ENCODE assay signal across 10 cellular contexts in genomic region chrX:153438522-153438921, GRCh38. TPM values are rescaled to one million over a fixed set of nuclear protein-coding genes. Genes with fewer than 3 reads are reported as not detected.
DNase-seq lines count a peak whose midpoint lies in the region; ATAC-seq and TF ChIP-seq lines count a peak whose summit lies in the region.
"Had no signal": no experiment of that assay in that cellular context is flagged by ENCODE, and none has a peak within 500 bp of the region (broad histone marks: within the 10 kb centered on the region; RNA-seq: fewer than 3 reads in every experiment).

No MANE protein-coding gene starts in this region.

- DNase-seq in heart left ventricle (no peak), left ventricle myocardium superior (no peak), NCI-H774 (lab: John Stamatoyannopoulos, UW) (peak; percentile 6), fibroblast of pulmonary artery (ENCODE audit: low read depth) (peak; percentile 53), esophagus squamous epithelium (lab: John Stamatoyannopoulos, UW) (no peak), left colon (no peak)
- DNase-seq: cerebellar nuclear complex had no signal

- WGBS in heart left ventricle, 4 donors, result 23 to 53% (median 33%) methylated on average over 8 of the region's 8 CpGs
- 28 to 70% methylated on average over 8 of the region's 8 CpGs for WGBS in esophagus squamous epithelium, 2 donors

- H3K36me3 ChIP-seq in heart left ventricle (no peaks in the 10 kb centered on the region), esophagus squamous epithelium (no peaks in the 10 kb centered on the region)

- H3K9me3 ChIP-seq in heart left ventricle, result no peaks in the 10 kb centered on the region
- no peaks in the 10 kb centered on the region for H3K9me3 ChIP-seq in esophagus squamous epithelium

- H3K27ac ChIP-seq in heart left ventricle (no peak overlapping the region), esophagus squamous epithelium (no peak overlapping the region)

- H3K27me3 ChIP-seq in heart left ventricle (peaks cover 0 to 20% (median 0%) of the 10 kb centered on the region in 9 donors), esophagus squamous epithelium (peaks cover 0 to 9% (median 0%) of the 10 kb centered on the region in 4 donors)

- no peaks in the 10 kb centered on the region for H3K4me1 ChIP-seq in heart left ventricle
- H3K4me1 ChIP-seq in esophagus squamous epithelium, result peaks cover 0 to 14% (median 0%) of the 10 kb centered on the region in 3 donors

- TF ChIP-seq POLR2A in heart left ventricle (IDR thresholded peaks at IDR 0.05) (no peak), esophagus squamous epithelium (IDR thresholded peaks at IDR 0.05) (no peak)

- intact Hi-C loops in heart left ventricle (cut with DNase I), result loop anchor here in 2 of 10 donors (5.0 to 10.0 kb wide), 2 partner anchors 404 to 406 kb away; no protein-coding TSS in a partner anchor
- intact Hi-C loops in left ventricle myocardium superior (cut with micrococcal nuclease), result no loop called here
- intact Hi-C loops in esophagus squamous epithelium (cut with DNase I), result no loop called here
- intact Hi-C loops in left colon (cut with DNase I, micrococcal nuclease), result no loop called here

- H3K4me3 ChIP-seq in heart left ventricle, result no peak overlapping the region
- no peak overlapping the region for H3K4me3 ChIP-seq in fibroblast of pulmonary artery (replicated peaks; ENCODE audit: low read depth, low read length)
- no peak overlapping the region for H3K4me3 ChIP-seq in esophagus squamous epithelium

- ATAC-seq in heart left ventricle, result peak in 2 of 4 donors; percentile 37 to 53
- no peak for ATAC-seq in left ventricle myocardium superior
- ATAC-seq in GM18909 (IDR thresholded peaks at IDR 0.05; ENCODE audit: poor library complexity, unreplicated experiment), result no peak
- ATAC-seq in GM18870 (IDR thresholded peaks at IDR 0.05; ENCODE audit: unreplicated experiment), result no peak
- ATAC-seq in left colon, result no peak
- ATAC-seq: stimulated activated memory B cell treated with anti-CD40 and anti-IgM and Interleukin-4, amounts not matched to agents 10 μg/mL and 1 μg/mL and 100 μg/mL, for 72 hours had no signal

- TF ChIP-seq CTCF in heart left ventricle (IDR thresholded peaks at IDR 0.05) (peak in 8 of 12 donors; percentile 10 to 46 (median 25)), fibroblast of pulmonary artery (IDR thresholded peaks at IDR 0.05; ENCODE audit: low read length, missing control alignments) (peak; percentile 51), esophagus squamous epithelium (IDR thresholded peaks at IDR 0.05) (no peak)

RNA-seq across cellular contexts. Expression of gene TREX2, which starts 7.3 kb away (rescaled TPM):
- under 1 TPM in 6 of 9 donors, not detected in 3; 0.22 to 0.48 (median 0.29) TPM for total RNA-seq in heart left ventricle
- polyA plus RNA-seq in heart left ventricle, result under 1 TPM; 0.23 to 0.32 TPM
- total RNA-seq in left ventricle myocardium superior, result 0.25 TPM
- total RNA-seq in esophagus squamous epithelium, result 1 to 10 TPM; 1.4 to 6.6 (median 4.3) TPM
- under 1 TPM; 0.42 to 0.73 TPM for total RNA-seq in left colon

RNA-seq across cellular contexts. Expression of gene ZFP92, which starts 27.2 kb away (rescaled TPM):
- total RNA-seq in heart left ventricle (1 to 10 TPM in 2 of 9 donors, under 1 TPM in 7; 0.22 to 1.5 (median 0.64) TPM), left ventricle myocardium superior (0.57 TPM), esophagus squamous epithelium (under 1 TPM; 0.11 to 0.97 (median 0.37) TPM), left colon (under 1 TPM; 0.18 to 0.50 TPM)
- under 1 TPM; 0.23 to 0.47 TPM for polyA plus RNA-seq in heart left ventricle

RNA-seq across cellular contexts. Expression of gene HAUS7, which starts 31.9 kb away (rescaled TPM):
- 10 to 100 TPM; 15.3 to 28.2 (median 19.5) TPM for total RNA-seq in heart left ventricle
- polyA plus RNA-seq in heart left ventricle, result 10 to 100 TPM; 23.9 to 25.8 TPM
- total RNA-seq in left ventricle myocardium superior, result 16.2 TPM
- total RNA-seq in esophagus squamous epithelium, result 10 to 100 TPM in 3 of 4 donors, 1 to 10 TPM in 1; 8.8 to 21.0 (median 12.1) TPM
- 10 to 100 TPM; 13.0 to 19.0 TPM for total RNA-seq in left colon

RNA-seq across cellular contexts. Expression of gene PNMA6E, which starts 37.4 kb away (rescaled TPM):
- total RNA-seq in heart left ventricle (not detected), left ventricle myocardium superior (not detected), esophagus squamous epithelium (not detected), left colon (not detected)
- not detected for polyA plus RNA-seq in heart left ventricle

RNA-seq across cellular contexts. Expression of gene BGN, which starts 56.3 kb away (rescaled TPM):
- total RNA-seq in heart left ventricle, result 100 to 1,000 TPM in 2 of 9 donors, 10 to 100 TPM in 7; 55.7 to 264 (median 76.9) TPM
- 10 to 100 TPM; 57.9 to 86.3 TPM for polyA plus RNA-seq in heart left ventricle
- total RNA-seq in left ventricle myocardium superior, result 40.6 TPM
- 10 to 100 TPM in 3 of 4 donors, 1 to 10 TPM in 1; 6.7 to 26.7 (median 15.7) TPM for total RNA-seq in esophagus squamous epithelium
- total RNA-seq in left colon, result 1 to 10 TPM; 7.8 to 9.9 TPM

Comparison
In these comparisons a context has a peak if more than half of its experiments do, and no peak if none do; other contexts are left out.
1. DNase-seq: peak in NCI-H774 (single experiment) and fibroblast of pulmonary artery (single experiment); none in heart left ventricle (0 of 5), left ventricle myocardium superior (single experiment), esophagus squamous epithelium (single experiment) and left colon (0 of 2).
2. CTCF ChIP-seq: peak in heart left ventricle (8 of 12) and fibroblast of pulmonary artery (single experiment); none in esophagus squamous epithelium (0 of 6).